In genomic region chr12:48296586-48297396, GRCh38 we compare ENCODE assay signal across 8 cellular contexts. TPM values are rescaled to one million over a fixed set of nuclear protein-coding genes. Genes with fewer than 3 reads are reported as not detected.
DNase-seq lines count a peak whose midpoint lies in the region; ATAC-seq, FAIRE-seq and TF ChIP-seq lines count a peak whose summit lies in the region.

No MANE protein-coding gene starts in this region.

- POLR2A ChIA-PET in H1 (lab: Charles Lee; ENCODE audit: partially characterized antibody), result interaction anchor here (1.0 kb wide), 1 partner anchor 17 kb away, joined by 3 read pairs; no protein-coding TSS in a partner anchor

- DNase-seq in ELF-1 (ENCODE audit: low read depth, low spot score), result peak; percentile 87
- peak in 54 of 76 experiments; percentile 1 to 71 (median 25) for DNase-seq in HUDEP-2 (lab: John Stamatoyannopoulos, UW; ENCODE audit: unreplicated experiment in 76 of 76)
- DNase-seq in activated CD8-positive, alpha-beta memory T cell treated with anti-CD3 and anti-CD28 coated beads for 1 hour (ENCODE audit: extremely low read depth in 1 of 2, low read depth in 1 of 2), result peak; percentile 6 to 7
- DNase-seq in H1 (ENCODE audit: low read depth in 1 of 2, low spot score in 2 of 2), result peak; percentile 47 to 70
- peak; percentile 58 to 80 (median 71) for DNase-seq in right lobe of liver
- peak; percentile 11 to 31 for DNase-seq in stimulated activated CD4-positive, alpha-beta T cell treated with anti-CD3 and anti-CD28 coated beads, Interleukin-1b, Interleukin-23, amount 100 ng/mL, for 4 hours (ENCODE audit: low read depth in 2 of 2)
- DNase-seq in NK-92 treated with Interleukin-12 subunit alpha and Interleukin-12 subunit beta, amount 100 ng/mL, for 24 hours (lab: John Stamatoyannopoulos, UW), result no peak
- DNase-seq in NCI-H146 (lab: John Stamatoyannopoulos, UW), result no peak

- no peak overlapping the region for H3K14ac ChIP-seq in H1 (ENCODE audit: insufficient read length)

- H4K5ac ChIP-seq in H1 (ENCODE audit: insufficient read length, low read depth, low read length), result no peak overlapping the region

- no peak overlapping the region for H3K23ac ChIP-seq in H1 (ENCODE audit: insufficient read length)

- H3K9me3 ChIP-seq in H1 (ENCODE audit: insufficient read depth in 2 of 2, low read depth in 1 of 2, low read length in 1 of 2) (peaks cover 0 to 3% of the 10 kb centered on the region in 2 experiments; a peak in 2 of 4 replicates), right lobe of liver (no peaks in the 10 kb centered on the region)

- H2BK20ac ChIP-seq in H1 (ENCODE audit: low read length), result no peak overlapping the region

- no peak overlapping the region for H4K91ac ChIP-seq in H1 (replicated peaks; ENCODE audit: insufficient read length, low read length)

- no peak overlapping the region for H2BK15ac ChIP-seq in H1 (ENCODE audit: low read length)

- H2AK5ac ChIP-seq in H1 (ENCODE audit: low read depth, low read length), result no peak overlapping the region

- peak overlapping the region in 1 of 4 experiments; percentile 55; a peak in 3 of 7 replicates for H3K9ac ChIP-seq in H1 (replicated peaks in 1 of 4; ENCODE audit: extremely low read depth in 1 of 4, low read depth in 3 of 4, low read length in 3 of 4)

- ATAC-seq in right lobe of liver, result peak; percentile 91 to 96 (median 94)

- intact Hi-C loops in right lobe of liver (cut with DNase I), result no loop called here

- no peaks in the 10 kb centered on the region for H3K79me2 ChIP-seq in H1 (ENCODE audit: control insufficient read depth in 1 of 2, insufficient read depth in 2 of 2, low read length in 2 of 2)

- no peaks in the 10 kb centered on the region for H3K23me2 ChIP-seq in H1 (ENCODE audit: low read depth, low read length)

- 59% methylated on average over 32 of the region's 32 CpGs; no CpG with 5 or more reads in 1 of the 2 experiments for WGBS in H1 (ENCODE audit: extremely low coverage in 1 of 2, insufficient coverage in 1 of 2, insufficient read length in 1 of 2, insufficient replicate concordance in 2 of 2, low coverage in 1 of 2, low lambda C conversion rate in 2 of 2, missing lambda C conversion rate in 1 of 2), 2 experiments
- WGBS in right lobe of liver (ENCODE audit: insufficient coverage, low coverage, low lambda C conversion rate, missing lambda C conversion rate), result 20% methylated on average over 22 of the region's 32 CpGs

- TF ChIP-seq RAD21 in H1 (IDR thresholded peaks at IDR 0.05 in 1 of 2, conservative IDR thresholded peaks at IDR 0.05 in 1 of 2; ENCODE audit: low read depth in 2 of 2, low read length in 2 of 2), result no peak

- no peak overlapping the region for H2BK12ac ChIP-seq in H1 (ENCODE audit: low read depth, low read length)

- H3K56ac ChIP-seq in H1 (replicated peaks; ENCODE audit: insufficient read length, low read depth, low read length), result no peak overlapping the region

- TF ChIP-seq CTCF in H1 (IDR thresholded peaks at IDR 0.05; ENCODE audit: control extremely low read depth in 1 of 3, insufficient read depth in 1 of 3, low read depth in 1 of 3, low read length in 3 of 3) (no peak), right lobe of liver (IDR thresholded peaks at IDR 0.05) (no peak)

- no peak overlapping the region for H4K8ac ChIP-seq in H1 (ENCODE audit: extremely low read depth, insufficient read depth, low read length)

- peak overlapping the region; percentile 36 to 63 (median 49) for H3K4me3 ChIP-seq in H1 (ENCODE audit: extremely low read depth in 1 of 4, insufficient read depth in 2 of 4, low read depth in 3 of 4, low read length in 4 of 4)
- H3K4me3 ChIP-seq in right lobe of liver, result peak overlapping the region; percentile 35 to 54 (median 41)

- no peak overlapping the region for H2BK120ac ChIP-seq in H1 (replicated peaks; ENCODE audit: low read depth, low read length)

- no peak overlapping the region for H3K27ac ChIP-seq in H1 (ENCODE audit: low read depth, low read length)
- H3K27ac ChIP-seq in right lobe of liver, result peak overlapping the region in 2 of 3 donors; percentile 21 to 26

- no peaks in the 10 kb centered on the region for H4K20me1 ChIP-seq in H1 (replicated peaks in 1 of 2; ENCODE audit: control insufficient read depth in 1 of 2, insufficient read depth in 2 of 2, low read length in 2 of 2)

- CTCF ChIA-PET in H1 (lab: Charles Lee; ENCODE audit: partially characterized antibody), result interaction anchor here (0.7 to 4.1 kb wide), 4 partner anchors 10 to 161 kb away, joined by 3 to 17 read pairs (median 4); no protein-coding TSS in a partner anchor

- H3K4me1 ChIP-seq in H1 (replicated peaks in 1 of 4; ENCODE audit: control insufficient read depth in 3 of 4, insufficient read depth in 4 of 4, low read length in 3 of 4) (no peaks in the 10 kb centered on the region; a peak in 1 of 7 replicates), right lobe of liver (no peaks in the 10 kb centered on the region)

- no peak overlapping the region; the same call in 1 of the 2 replicates for H3K18ac ChIP-seq in H1 (ENCODE audit: extremely low read depth, low read length)

- H3K27me3 ChIP-seq in H1 (replicated peaks in 1 of 4; ENCODE audit: control insufficient read depth in 3 of 4, extremely low read depth in 1 of 4, insufficient read depth in 3 of 4, low read length in 3 of 4) (no peaks in the 10 kb centered on the region), right lobe of liver (no peaks in the 10 kb centered on the region)

- H2AFZ ChIP-seq in H1 (ENCODE audit: low read length), result peak overlapping the region; percentile 76

- H2BK5ac ChIP-seq in H1 (ENCODE audit: low read depth, low read length), result peak overlapping the region; percentile 22; the same call in 1 of the 2 replicates

- H3K79me1 ChIP-seq in H1 (ENCODE audit: low read depth, low read length), result no peaks in the 10 kb centered on the region

- TF ChIP-seq POLR2A in H1 (IDR thresholded peaks at IDR 0.05; ENCODE audit: control extremely low read depth in 1 of 2, low read depth in 2 of 2, low read length in 2 of 2) (peak in 1 of 2 experiments; percentile 32; a peak in 1 of 3 replicates), right lobe of liver (IDR thresholded peaks at IDR 0.05) (peak; percentile 18)

- H3K4ac ChIP-seq in H1 (replicated peaks; ENCODE audit: insufficient read length, low read depth, low read length), result no peak overlapping the region

- TF ChIP-seq EP300 in H1 (IDR thresholded peaks at IDR 0.05; ENCODE audit: borderline replicate concordance in 1 of 2, low read depth in 2 of 2, low read length in 2 of 2), result no peak

- peak overlapping the region; percentile 62 to 65; a peak in 3 of 4 replicates for H3K4me2 ChIP-seq in H1 (ENCODE audit: insufficient read depth in 1 of 2, low read depth in 2 of 2, low read length in 2 of 2)

- no peak for FAIRE-seq in H1 (lab: Jason Lieb, UNC)

- no peaks in the 10 kb centered on the region for H3K36me3 ChIP-seq in H1 (ENCODE audit: control insufficient read depth in 2 of 4, insufficient read depth in 4 of 4, low read length in 3 of 4)
- no peaks in the 10 kb centered on the region for H3K36me3 ChIP-seq in right lobe of liver

TF ChIP-seq in H1, 55 proteins besides CTCF, POLR2A, EP300 and RAD21 (continues in another document):
- TF ChIP-seq E2F6 (IDR thresholded peaks at IDR 0.05), result no peak
- TF ChIP-seq EGR1 (IDR thresholded peaks at IDR 0.05; ENCODE audit: borderline replicate concordance, low read depth, low read length), result no peak
- no peak for TF ChIP-seq RNF2 (IDR thresholded peaks at IDR 0.05; ENCODE audit: borderline replicate concordance, low read depth, low read length, missing control alignments, poor library complexity, severe bottlenecking)
- TF ChIP-seq, protein P1, sequence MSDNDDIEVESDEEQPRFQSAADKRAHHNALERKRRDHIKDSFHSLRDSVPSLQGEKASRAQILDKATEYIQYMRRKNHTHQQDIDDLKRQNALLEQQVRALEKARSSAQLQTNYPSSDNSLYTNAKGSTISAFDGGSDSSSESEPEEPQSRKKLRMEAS (IDR thresholded peaks at IDR 0.05), result peak; percentile 42; the same call in 1 of the 2 replicates
- TF ChIP-seq, protein P2, sequence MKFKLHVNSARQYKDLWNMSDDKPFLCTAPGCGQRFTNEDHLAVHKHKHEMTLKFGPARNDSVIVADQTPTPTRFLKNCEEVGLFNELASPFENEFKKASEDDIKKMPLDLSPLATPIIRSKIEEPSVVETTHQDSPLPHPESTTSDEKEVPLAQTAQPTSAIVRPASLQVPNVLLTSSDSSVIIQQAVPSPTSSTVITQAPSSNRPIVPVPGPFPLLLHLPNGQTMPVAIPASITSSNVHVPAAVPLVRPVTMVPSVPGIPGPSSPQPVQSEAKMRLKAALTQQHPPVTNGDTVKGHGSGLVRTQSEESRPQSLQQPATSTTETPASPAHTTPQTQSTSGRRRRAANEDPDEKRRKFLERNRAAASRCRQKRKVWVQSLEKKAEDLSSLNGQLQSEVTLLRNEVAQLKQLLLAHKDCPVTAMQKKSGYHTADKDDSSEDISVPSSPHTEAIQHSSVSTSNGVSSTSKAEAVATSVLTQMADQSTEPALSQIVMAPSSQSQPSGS (IDR thresholded peaks at IDR 0.05; ENCODE audit: low read length), result no peak
- no peak for TF ChIP-seq ATF3 (IDR thresholded peaks at IDR 0.05; ENCODE audit: insufficient read depth, low read depth, low read length)

RNA-seq across cellular contexts. Expression of gene ZNF641, which starts 53.9 kb away (rescaled TPM):
- total RNA-seq in H1 (2021; fragmentation: NEBNext Ultra II Directional; extraction: Animal tissue kit (Norgen Biotek cat#: 25700)), result 6.2 and 7.8 TPM in 2 replicates
- 1.5 and 2.4 TPM in 2 replicates for polyA plus RNA-seq in H1 (2011; rRNA removed)
- 2.1 TPM for polyA plus RNA-seq in H1 (2011; cell fraction: cytosol; rRNA removed)
- 3.4 TPM for polyA plus RNA-seq in H1 (2011; cell fraction: nucleus; rRNA removed)
- 3.4 to 5.0 TPM (median 4.1 TPM) in 4 replicates for polyA plus RNA-seq in H1 (2012, experiment 1 of 2)
- polyA plus RNA-seq in H1 (2012, experiment 2 of 2), result 1.4 TPM
- 3.0 TPM for polyA plus RNA-seq in H1 (2013, experiment 1 of 2)
- 3.4 TPM for polyA plus RNA-seq in H1 (2013, experiment 2 of 2)
- polyA minus RNA-seq in H1 (2011; rRNA and poly(A)+ RNA removed), result 7.4 and 8.0 TPM in 2 replicates
- polyA minus RNA-seq in H1 (2011; cell fraction: cytosol; rRNA and poly(A)+ RNA removed), result 3.8 TPM
- polyA minus RNA-seq in H1 (2011; cell fraction: nucleus; rRNA and poly(A)+ RNA removed), result 11.6 TPM
- 1 to 10 TPM; 6.5 to 8.4 (median 7.2) TPM for total RNA-seq in right lobe of liver

Comparison
In these comparisons a context has a peak if more than half of its experiments do, and no peak if none do; other contexts are left out.
1. DNase-seq: peak in ELF-1 (single experiment), HUDEP-2 (54 of 76), activated CD8-positive, alpha-beta memory T cell treated with anti-CD3 and anti-CD28 coated beads for 1 hour (2 of 2), H1 (2 of 2), right lobe of liver (3 of 3) and stimulated activated CD4-positive, alpha-beta T cell treated with anti-CD3 and anti-CD28 coated beads, Interleukin-1b, Interleukin-23, amount 100 ng/mL, for 4 hours (2 of 2); none in NK-92 treated with Interleukin-12 subunit alpha and Interleukin-12 subunit beta, amount 100 ng/mL, for 24 hours (single experiment) and NCI-H146 (single experiment).